Comparison of ENCODE assay signal across 21 cellular contexts in genomic region chr1:159079518-159079917, GRCh38. TPM values are rescaled to one million over a fixed set of nuclear protein-coding genes. Genes with fewer than 3 reads are reported as not detected.
"Had no signal": no experiment of that assay in that cellular context is flagged by ENCODE, and none has a peak within 500 bp of the region (broad histone marks: within the 10 kb centered on the region; RNA-seq: fewer than 3 reads in every experiment).

No MANE protein-coding gene starts in this region.

- ATAC-seq: body of pancreas; natural killer cell treated with Interleukin-12 subunit alpha and Interleukin-12 subunit beta and Interleukin-15 and Interleukin-18, amount 100 ng/mL, for 72 hours; right cardiac atrium had no signal

- H3K9me3 ChIP-seq: body of pancreas, prostate gland, tibial nerve, uterus had no signal

- H3K27ac ChIP-seq: body of pancreas, coronary artery, prostate gland, tibial nerve, uterus had no signal

- H3K36me3 ChIP-seq: prostate gland, tibial nerve, uterus had no signal

- DNase-seq: activated CD4-positive, alpha-beta T cell treated with anti-CD3 and anti-CD28 coated beads, Interleukin-2, amount 50 U/mL, for 1 hour; activated effector memory CD4-positive, alpha-beta T cell treated with Interleukin-2 at 50 U/mL for 16 hours; amygdala; body of pancreas; foreskin melanocyte; head of caudate nucleus; immature natural killer cell; occipital lobe; right cardiac atrium; small intestine; stimulated activated CD4-positive, alpha-beta T cell treated with anti-CD3 and anti-CD28 coated beads, Interleukin-4, amount 100 ng/mL, for 24 hours; stimulated activated naive CD4-positive, alpha-beta T cell treated with Interleukin-2 at 50 U/mL for 16 hours; substantia nigra; T-helper 2 cell; uterus had no signal

- H3K36me3 Mint-ChIP-seq: activated naive CD4-positive, alpha-beta T cell treated with anti-CD3 and anti-CD28 coated beads, Interleukin-2, amount 50 U/mL, for 72 hours; immature natural killer cell; natural killer cell treated with Interleukin-12 subunit alpha and Interleukin-12 subunit beta and Interleukin-15 and Interleukin-18, amount 100 ng/mL, for 72 hours had no signal

- H3K4me3 Mint-ChIP-seq: central memory CD8-positive, alpha-beta T cell; immature natural killer cell; natural killer cell treated with Interleukin-12 subunit alpha and Interleukin-12 subunit beta and Interleukin-15 and Interleukin-18, amount 100 ng/mL, for 72 hours had no signal

- H3K9me3 Mint-ChIP-seq: central memory CD8-positive, alpha-beta T cell; immature natural killer cell; natural killer cell treated with Interleukin-12 subunit alpha and Interleukin-12 subunit beta and Interleukin-15 and Interleukin-18, amount 100 ng/mL, for 72 hours had no signal

- H3K27me3 ChIP-seq: body of pancreas, tibial nerve, uterus had no signal

- H3K4me3 ChIP-seq: body of pancreas, coronary artery, prostate gland, tibial nerve, uterus had no signal

- H3K27me3 Mint-ChIP-seq: central memory CD8-positive, alpha-beta T cell had no signal

- H3K27ac Mint-ChIP-seq: activated naive CD4-positive, alpha-beta T cell treated with anti-CD3 and anti-CD28 coated beads, Interleukin-2, amount 50 U/mL, for 72 hours; immature natural killer cell had no signal

- H3K4me1 ChIP-seq: body of pancreas, prostate gland, tibial nerve, uterus had no signal

RNA-seq across cellular contexts. Expression of gene AIM2, which starts 3.0 kb away (rescaled TPM):
- total RNA-seq: body of pancreas had no signal
